ENCODE assay signal across 33 cellular contexts in the genomic region with DNA sequence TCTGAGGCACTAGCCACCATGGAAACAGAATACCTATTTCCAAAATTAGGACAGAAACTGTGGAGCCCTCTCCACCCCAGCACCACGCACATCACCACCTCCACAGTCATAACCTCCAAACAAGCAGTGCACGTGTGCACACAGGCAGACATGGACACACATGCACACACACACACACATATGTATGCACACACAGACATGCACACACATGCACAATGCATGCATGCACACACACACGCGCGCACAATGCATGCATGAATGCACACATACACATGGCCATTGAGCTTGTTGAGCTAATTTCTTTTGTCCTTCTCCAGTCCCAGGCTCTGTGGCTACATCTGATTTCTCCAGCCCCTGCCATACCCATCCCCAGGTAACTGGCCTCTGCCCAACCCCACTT.
"Had no signal": no experiment of that assay in that cellular context is flagged by ENCODE, and none has a peak within 500 bp of the region (broad histone marks: within the 10 kb centered on the region; RNA-seq: fewer than 3 reads in every experiment).

No MANE protein-coding gene starts in this region.

- ATAC-seq: activated CD8-positive, alpha-beta T cell treated with anti-CD3 and anti-CD28 coated beads for 36 hours; activated naive CD4-positive, alpha-beta T cell treated with anti-CD3 and anti-CD28 coated beads, Interleukin-2, amount 50 U/mL, for 72 hours; activated T-cell treated with anti-CD3 and anti-CD28 coated beads, Interleukin-2, amount 50 U/mL, for 4 hours; activated T-cell treated with anti-CD3 and anti-CD28 coated beads, Interleukin-2, amount 50 U/mL, for 72 hours; activated T-helper 17 cell treated with anti-CD3 and anti-CD28 coated beads, Interleukin-2, amount 50 U/mL, for 72 hours; body of pancreas had no signal

- FAIRE-seq: astrocyte, TTC549 had no signal

- H3K36me3 ChIP-seq: adrenal gland, brain microvascular endothelial cell, breast epithelium had no signal

- H3K27ac ChIP-seq: adrenal gland, body of pancreas, brain microvascular endothelial cell, breast epithelium, VCaP had no signal

- H3K9me3 ChIP-seq: adrenal gland, body of pancreas, breast epithelium had no signal

- H3K4me3 ChIP-seq: adrenal gland, body of pancreas, breast epithelium had no signal

- H3K4me1 ChIP-seq: adrenal gland, body of pancreas, breast epithelium had no signal

- H3K27me3 ChIP-seq: adrenal gland, body of pancreas, brain microvascular endothelial cell, breast epithelium had no signal

- DNase-seq: activated B cell treated with CpG ODN at 0.5 μM for 24 hours; activated CD4-positive, alpha-beta memory T cell treated with anti-CD3 and anti-CD28 coated beads for 36 hours; activated CD4-positive, alpha-beta T cell treated with anti-CD3 and anti-CD28 coated beads for 4 hours; activated CD4-positive, alpha-beta T cell treated with anti-CD3 and anti-CD28 coated beads, Interleukin-2, amount 50 U/mL, for 1 hour; activated CD4-positive, alpha-beta T cell treated with anti-CD3 and anti-CD28 coated beads, Interleukin-2, amount 50 U/mL, for 4 hours; activated CD4-positive, CD25-positive, alpha-beta regulatory T cell treated with anti-CD3 and anti-CD28 coated beads, Interleukin-2, amount 50 U/mL, for 72 hours; activated CD8-positive, alpha-beta memory T cell treated with anti-CD3 and anti-CD28 coated beads, Interleukin-2, amount 50 U/mL, for 4 hours; activated CD8-positive, alpha-beta T cell treated with anti-CD3 and anti-CD28 coated beads for 36 hours; activated effector memory CD4-positive, alpha-beta T cell treated with anti-CD3 and anti-CD28 coated beads, Interleukin-2, amount 50 U/mL, for 16 hours; activated gamma-delta T cell treated with Interleukin-2 at 50 U/mL for 16 hours; activated naive CD4-positive, alpha-beta T cell; activated naive CD4-positive, alpha-beta T cell treated with anti-CD3 and anti-CD28 coated beads for 36 hours; activated naive CD4-positive, alpha-beta T cell treated with anti-CD3 and anti-CD28 coated beads, Interleukin-2, amount 50 U/mL, for 16 hours; activated naive CD8-positive, alpha-beta T cell treated with anti-CD3 and anti-CD28 coated beads for 36 hours; activated T-cell treated with anti-CD3 and anti-CD28 coated beads for 4 hours; activated T-cell treated with anti-CD3 and anti-CD28 coated beads, Interleukin-2, amount 50 U/mL, for 1 hour; activated T-cell treated with anti-CD3 and anti-CD28 coated beads, Interleukin-2, amount 50 U/mL, for 4 hours; activated T-cell treated with anti-CD3 and anti-CD28 coated beads, Interleukin-2, amount 50 U/mL, for 72 hours; adrenal gland; amniotic stem cell; aorta; body of pancreas; brain microvascular endothelial cell; cerebellar nuclear complex; T-helper 1 cell; T-helper 2 cell; T-helper 9 cell had no signal
